ENCODE assay signal across 15 cellular contexts in genomic region chr2:20526666-20527065, GRCh38.
DNase-seq lines count a peak whose midpoint lies in the region; ATAC-seq, FAIRE-seq and TF ChIP-seq lines count a peak whose summit lies in the region.
"Had no signal": no experiment of that assay in that cellular context is flagged by ENCODE, and none has a peak within 500 bp of the region (broad histone marks: within the 10 kb centered on the region; RNA-seq: fewer than 3 reads in every experiment).

No MANE protein-coding gene starts in this region.

- H3K4me3 ChIP-seq in A549 (no peak overlapping the region), mesendoderm (ENCODE audit: low read length) (no peak overlapping the region)
- H3K4me3 ChIP-seq: esophagus squamous epithelium, ovary, SK-N-MC, upper lobe of left lung had no signal

- no peak overlapping the region for H3K4ac ChIP-seq in mesendoderm (ENCODE audit: low read depth, low read length)

- TF ChIP-seq RAD21 in A549 (conservative IDR thresholded peaks at IDR 0.05 in 1 of 2, IDR thresholded peaks at IDR 0.05 in 1 of 2) = no peak

- peaks cover 19% of the 10 kb centered on the region for H3K4me1 ChIP-seq in A549
- H3K4me1 ChIP-seq in mesendoderm (ENCODE audit: control insufficient read depth, low read depth, low read length) = peaks cover 11% of the 10 kb centered on the region

- peak overlapping the region; percentile 1 for H3K56ac ChIP-seq in mesendoderm (ENCODE audit: low read length)

- no peak for FAIRE-seq in A549 (lab: Jason Lieb, UNC)
- FAIRE-seq: colon had no signal

- no peaks in the 10 kb centered on the region for H3K9me3 ChIP-seq in A549
- H3K9me3 ChIP-seq: esophagus squamous epithelium, ovary, upper lobe of left lung had no signal

- H3K4me2 ChIP-seq in A549 = no peak overlapping the region
- no peak overlapping the region for H3K4me2 ChIP-seq in mesendoderm (ENCODE audit: low read length)

- H2BK5ac ChIP-seq in mesendoderm (ENCODE audit: low read length) = no peak overlapping the region

- no peak for TF ChIP-seq CTCF in A549 (IDR thresholded peaks at IDR 0.05)

- H3K23ac ChIP-seq in mesendoderm (ENCODE audit: low read length) = no peak overlapping the region

- TF ChIP-seq POLR2A in A549 (IDR thresholded peaks at IDR 0.05; ENCODE audit: low read length) = no peak

- H3K27ac ChIP-seq in A549 (peak overlapping the region; percentile 11 to 51; a peak in 3 of 6 replicates), mesendoderm (ENCODE audit: low read depth, low read length) (no peak overlapping the region)
- H3K27ac ChIP-seq: ovary, SK-N-MC had no signal

- H3K9ac ChIP-seq in mesendoderm (ENCODE audit: low read length) = no peak overlapping the region

- POLR2A ChIA-PET in A549 (lab: Yijun Ruan, JAX) = no interaction called here

- no peak overlapping the region for H2BK120ac ChIP-seq in mesendoderm (ENCODE audit: low read depth, low read length)

- no peaks in the 10 kb centered on the region for H3K79me2 ChIP-seq in mesendoderm (ENCODE audit: control insufficient read depth, insufficient read depth, low read length)

- H3K18ac ChIP-seq in mesendoderm (ENCODE audit: low read length) = peak overlapping the region; percentile 13

- no peak for TF ChIP-seq EP300 in A549 (IDR thresholded peaks at IDR 0.05)

- H4K8ac ChIP-seq in mesendoderm (ENCODE audit: low read depth, low read length) = no peak overlapping the region

- CTCF ChIA-PET in A549 (lab: Yijun Ruan, JAX) = interaction anchor here (0.6 to 3.2 kb wide), 3 partner anchors 22 to 124 kb away, joined by 3 to 12 read pairs (median 4); partner anchors contain the start of gene HS1BP3

- no peaks in the 10 kb centered on the region for H3K79me1 ChIP-seq in mesendoderm (ENCODE audit: low read length)

- no peak overlapping the region for H2BK15ac ChIP-seq in mesendoderm (replicated peaks; ENCODE audit: low read depth)

- 76% methylated on average over 4 of the region's 4 CpGs for WGBS in A549 (ENCODE audit: missing lambda C conversion rate)
- no CpG with 5 or more reads among the region's 4 CpGs for WGBS in mesendoderm (ENCODE audit: extremely low coverage, insufficient coverage, low lambda C conversion rate)

- no peaks in the 10 kb centered on the region for H3K36me3 ChIP-seq in mesendoderm (ENCODE audit: control insufficient read depth, insufficient read depth, low read length)
- H3K36me3 ChIP-seq: esophagus squamous epithelium, ovary, upper lobe of left lung had no signal

- no peak overlapping the region for H4K5ac ChIP-seq in mesendoderm (ENCODE audit: low read length)

- no peak for ATAC-seq in A549
- peak; percentile 45; the same call in 2 of the 3 replicates for ATAC-seq in SK-N-SH treated with all-trans-retinoic acid at 6 μM for 48 hours
- ATAC-seq in HG03378 (IDR thresholded peaks at IDR 0.05; ENCODE audit: unreplicated experiment) = no peak
- ATAC-seq in HG02763 (IDR thresholded peaks at IDR 0.05; ENCODE audit: unreplicated experiment) = no peak
- ATAC-seq in activated CD4-positive, CD25-positive, alpha-beta regulatory T cell treated with anti-CD3 and anti-CD28 coated beads, Interleukin-2, amount 50 U/mL, for 24 hours = no peak

- DNase-seq in A549 (ENCODE audit: low read depth in 1 of 2, low spot score in 1 of 2) (no peak), HT-29 (ENCODE audit: low spot score) (peak; percentile 71), mesendoderm (no peak), COLO668 (lab: John Stamatoyannopoulos, UW; ENCODE audit: unreplicated experiment) (no peak)
- DNase-seq: activated naive CD8-positive, alpha-beta T cell treated with anti-CD3 and anti-CD28 coated beads, Interleukin-2, amount 10 ng/mL, durations not matched to agents 7 days and 5 days; esophagus squamous epithelium; H9; upper lobe of left lung had no signal

- no peak overlapping the region for H2AK5ac ChIP-seq in mesendoderm (ENCODE audit: low read length)

- no peaks in the 10 kb centered on the region for H3K27me3 ChIP-seq in mesendoderm (ENCODE audit: insufficient read depth, low read length, poor library complexity)
- H3K27me3 ChIP-seq: esophagus squamous epithelium, ovary, upper lobe of left lung had no signal

TF ChIP-seq in A549, 52 proteins besides CTCF, POLR2A, EP300 and RAD21 (continues in another document):
- TF ChIP-seq MAZ (IDR thresholded peaks at IDR 0.05; ENCODE audit: borderline replicate concordance, low read depth, low read length) = no peak
- TF ChIP-seq ATOH8 (CRISPR knock-in tag; IDR thresholded peaks at IDR 0.05; ENCODE audit: low read depth) = no peak
- no peak for TF ChIP-seq TFCP2L1 (CRISPR knock-in tag; IDR thresholded peaks at IDR 0.05)
- TF ChIP-seq USF2 (IDR thresholded peaks at IDR 0.05) = no peak
- no peak for TF ChIP-seq RCOR1 (IDR thresholded peaks at IDR 0.05; ENCODE audit: low read depth, low read length)
- TF ChIP-seq, protein P1, sequence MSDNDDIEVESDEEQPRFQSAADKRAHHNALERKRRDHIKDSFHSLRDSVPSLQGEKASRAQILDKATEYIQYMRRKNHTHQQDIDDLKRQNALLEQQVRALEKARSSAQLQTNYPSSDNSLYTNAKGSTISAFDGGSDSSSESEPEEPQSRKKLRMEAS (IDR thresholded peaks at IDR 0.05) = no peak
- no peak for TF ChIP-seq EHMT2 (IDR thresholded peaks at IDR 0.05; ENCODE audit: low read depth)
- no peak for TF ChIP-seq HOXB5 (CRISPR knock-in tag; IDR thresholded peaks at IDR 0.05)
- TF ChIP-seq BHLHE40 (IDR thresholded peaks at IDR 0.05; ENCODE audit: low read depth, low read length) = no peak
- TF ChIP-seq HEYL (CRISPR knock-in tag; IDR thresholded peaks at IDR 0.05) = no peak
- no peak for TF ChIP-seq HES2 (IDR thresholded peaks at IDR 0.05)
- TF ChIP-seq MAFK (IDR thresholded peaks at IDR 0.05; ENCODE audit: partially characterized antibody) = no peak
- TF ChIP-seq ZFP36 (IDR thresholded peaks at IDR 0.05; ENCODE audit: borderline replicate concordance, partially characterized antibody) = no peak

TF ChIP-seq in SK-N-SH treated with all-trans-retinoic acid at 6 μM for 48 hours, 23 proteins besides CTCF, POLR2A, EP300 and RAD21:
- TF ChIP-seq ZNF70 (CRISPR knock-in tag; IDR thresholded peaks at IDR 0.05) = no peak
- TF ChIP-seq PATZ1 (CRISPR knock-in tag; IDR thresholded peaks at IDR 0.05; ENCODE audit: borderline replicate concordance) = 0 out of 2 replicates have a peak, but pooled peaks have one; percentile 28
- TF ChIP-seq ZNF565 (CRISPR knock-in tag; conservative IDR thresholded peaks at IDR 0.05; ENCODE audit: low read depth) = no peak
- peak; percentile 18; the same call in 1 of the 2 replicates for TF ChIP-seq TCF4 (CRISPR knock-in tag; IDR thresholded peaks at IDR 0.05; ENCODE audit: borderline replicate concordance)
